Comparison of ENCODE assay signal across 1 cellular context in the genomic region with DNA sequence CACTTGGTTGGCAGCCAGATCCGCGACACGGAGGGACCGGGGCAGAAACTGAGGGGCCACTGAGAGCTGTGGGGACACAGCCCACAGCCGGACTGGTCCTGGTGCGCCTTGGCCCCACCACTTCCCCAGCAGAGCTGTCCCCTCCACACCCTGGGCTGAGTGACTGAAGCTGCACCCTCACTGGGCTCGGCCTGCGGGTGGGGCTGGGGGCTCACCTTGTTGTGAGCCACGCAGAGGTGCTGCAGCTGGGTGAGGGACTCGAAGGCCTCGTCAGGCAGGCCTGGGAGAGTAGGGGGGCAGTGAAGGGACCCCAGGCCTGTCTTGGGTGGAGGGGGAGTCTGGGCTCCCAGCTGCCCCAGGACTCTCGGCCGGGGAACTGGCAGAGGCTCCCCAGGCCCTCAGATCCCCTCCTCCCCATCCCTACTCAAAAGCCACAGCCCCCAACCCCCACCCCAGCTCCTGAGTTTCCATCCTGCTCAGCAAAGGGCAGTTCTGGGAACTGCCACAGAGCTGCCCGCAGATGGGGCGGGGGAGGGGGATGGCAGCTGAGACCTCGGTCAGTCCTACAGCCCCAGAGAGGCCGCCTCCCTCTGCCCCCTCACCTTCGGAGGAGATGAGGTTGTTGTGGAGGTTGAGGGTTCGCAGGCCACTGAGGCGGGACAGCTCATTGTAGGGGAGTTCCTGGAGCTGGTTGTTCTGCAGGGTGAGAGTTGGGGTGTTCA.
TF ChIP-seq lines count a peak whose summit lies in the region.

No MANE protein-coding gene starts in this region.

TF ChIP-seq in K562, 482 proteins besides CTCF, POLR2A, EP300 and RAD21 (continued from another document):
- TF ChIP-seq ZNF766 (CRISPR knock-in tag; conservative IDR thresholded peaks at IDR 0.05), result no peak
- TF ChIP-seq KDM4B (IDR thresholded peaks at IDR 0.05; ENCODE audit: borderline replicate concordance in 2 of 2, low read depth in 1 of 2), result no peak
- 0 out of 2 replicates have a peak, but pooled peaks have one; percentile 24 for TF ChIP-seq GABPB1 (CRISPR knock-in tag; IDR thresholded peaks at IDR 0.05)
- no peak for TF ChIP-seq ELF1 (tag; IDR thresholded peaks at IDR 0.05)
- no peak for TF ChIP-seq RFX7 (CRISPR knock-in tag; IDR thresholded peaks at IDR 0.05)
- no peak for TF ChIP-seq ZBTB1 (CRISPR knock-in tag; IDR thresholded peaks at IDR 0.05; ENCODE audit: borderline replicate concordance, low read depth)
- TF ChIP-seq MED1 (CRISPR knock-in tag; IDR thresholded peaks at IDR 0.05; ENCODE audit: borderline replicate concordance), result no peak
- TF ChIP-seq, protein P1, sequence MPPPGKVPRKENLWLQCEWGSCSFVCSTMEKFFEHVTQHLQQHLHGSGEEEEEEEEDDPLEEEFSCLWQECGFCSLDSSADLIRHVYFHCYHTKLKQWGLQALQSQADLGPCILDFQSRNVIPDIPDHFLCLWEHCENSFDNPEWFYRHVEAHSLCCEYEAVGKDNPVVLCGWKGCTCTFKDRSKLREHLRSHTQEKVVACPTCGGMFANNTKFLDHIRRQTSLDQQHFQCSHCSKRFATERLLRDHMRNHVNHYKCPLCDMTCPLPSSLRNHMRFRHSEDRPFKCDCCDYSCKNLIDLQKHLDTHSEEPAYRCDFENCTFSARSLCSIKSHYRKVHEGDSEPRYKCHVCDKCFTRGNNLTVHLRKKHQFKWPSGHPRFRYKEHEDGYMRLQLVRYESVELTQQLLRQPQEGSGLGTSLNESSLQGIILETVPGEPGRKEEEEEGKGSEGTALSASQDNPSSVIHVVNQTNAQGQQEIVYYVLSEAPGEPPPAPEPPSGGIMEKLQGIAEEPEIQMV (tag; conservative IDR thresholded peaks at IDR 0.05; ENCODE audit: low read depth), result no peak
- TF ChIP-seq, protein P2, sequence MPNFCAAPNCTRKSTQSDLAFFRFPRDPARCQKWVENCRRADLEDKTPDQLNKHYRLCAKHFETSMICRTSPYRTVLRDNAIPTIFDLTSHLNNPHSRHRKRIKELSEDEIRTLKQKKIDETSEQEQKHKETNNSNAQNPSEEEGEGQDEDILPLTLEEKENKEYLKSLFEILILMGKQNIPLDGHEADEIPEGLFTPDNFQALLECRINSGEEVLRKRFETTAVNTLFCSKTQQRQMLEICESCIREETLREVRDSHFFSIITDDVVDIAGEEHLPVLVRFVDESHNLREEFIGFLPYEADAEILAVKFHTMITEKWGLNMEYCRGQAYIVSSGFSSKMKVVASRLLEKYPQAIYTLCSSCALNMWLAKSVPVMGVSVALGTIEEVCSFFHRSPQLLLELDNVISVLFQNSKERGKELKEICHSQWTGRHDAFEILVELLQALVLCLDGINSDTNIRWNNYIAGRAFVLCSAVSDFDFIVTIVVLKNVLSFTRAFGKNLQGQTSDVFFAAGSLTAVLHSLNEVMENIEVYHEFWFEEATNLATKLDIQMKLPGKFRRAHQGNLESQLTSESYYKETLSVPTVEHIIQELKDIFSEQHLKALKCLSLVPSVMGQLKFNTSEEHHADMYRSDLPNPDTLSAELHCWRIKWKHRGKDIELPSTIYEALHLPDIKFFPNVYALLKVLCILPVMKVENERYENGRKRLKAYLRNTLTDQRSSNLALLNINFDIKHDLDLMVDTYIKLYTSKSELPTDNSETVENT (CRISPR knock-in tag; IDR thresholded peaks at IDR 0.05), result no peak
- TF ChIP-seq NFYB (IDR thresholded peaks at IDR 0.05; ENCODE audit: extremely low read depth, insufficient read length), result no peak
- TF ChIP-seq HMG20B (CRISPR knock-in tag; IDR thresholded peaks at IDR 0.05), result no peak
- TF ChIP-seq BRD9 (IDR thresholded peaks at IDR 0.05; ENCODE audit: low read depth, partially characterized antibody), result no peak
- no peak for TF ChIP-seq HNRNPUL1 (IDR thresholded peaks at IDR 0.05; ENCODE audit: low read length)
- no peak for TF ChIP-seq SNIP1 (IDR thresholded peaks at IDR 0.05; ENCODE audit: low read depth)
- peak in 1 of 2 experiments; percentile 90; a peak in 2 of 4 replicates for TF ChIP-seq KDM1A (IDR thresholded peaks at IDR 0.05)
- TF ChIP-seq MAZ (CRISPR knock-in tag; conservative IDR thresholded peaks at IDR 0.05 in 1 of 2, IDR thresholded peaks at IDR 0.05 in 1 of 2), result peak in 1 of 2 experiments; percentile 28; a peak in 1 of 4 replicates
- TF ChIP-seq, protein P3, sequence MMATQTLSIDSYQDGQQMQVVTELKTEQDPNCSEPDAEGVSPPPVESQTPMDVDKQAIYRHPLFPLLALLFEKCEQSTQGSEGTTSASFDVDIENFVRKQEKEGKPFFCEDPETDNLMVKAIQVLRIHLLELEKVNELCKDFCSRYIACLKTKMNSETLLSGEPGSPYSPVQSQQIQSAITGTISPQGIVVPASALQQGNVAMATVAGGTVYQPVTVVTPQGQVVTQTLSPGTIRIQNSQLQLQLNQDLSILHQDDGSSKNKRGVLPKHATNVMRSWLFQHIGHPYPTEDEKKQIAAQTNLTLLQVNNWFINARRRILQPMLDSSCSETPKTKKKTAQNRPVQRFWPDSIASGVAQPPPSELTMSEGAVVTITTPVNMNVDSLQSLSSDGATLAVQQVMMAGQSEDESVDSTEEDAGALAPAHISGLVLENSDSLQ (IDR thresholded peaks at IDR 0.05), result no peak
- TF ChIP-seq, protein P4, sequence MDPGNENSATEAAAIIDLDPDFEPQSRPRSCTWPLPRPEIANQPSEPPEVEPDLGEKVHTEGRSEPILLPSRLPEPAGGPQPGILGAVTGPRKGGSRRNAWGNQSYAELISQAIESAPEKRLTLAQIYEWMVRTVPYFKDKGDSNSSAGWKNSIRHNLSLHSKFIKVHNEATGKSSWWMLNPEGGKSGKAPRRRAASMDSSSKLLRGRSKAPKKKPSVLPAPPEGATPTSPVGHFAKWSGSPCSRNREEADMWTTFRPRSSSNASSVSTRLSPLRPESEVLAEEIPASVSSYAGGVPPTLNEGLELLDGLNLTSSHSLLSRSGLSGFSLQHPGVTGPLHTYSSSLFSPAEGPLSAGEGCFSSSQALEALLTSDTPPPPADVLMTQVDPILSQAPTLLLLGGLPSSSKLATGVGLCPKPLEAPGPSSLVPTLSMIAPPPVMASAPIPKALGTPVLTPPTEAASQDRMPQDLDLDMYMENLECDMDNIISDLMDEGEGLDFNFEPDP (CRISPR knock-in tag; IDR thresholded peaks at IDR 0.05), result no peak
- TF ChIP-seq ZNF41 (CRISPR knock-in tag; conservative IDR thresholded peaks at IDR 0.05), result no peak
- TF ChIP-seq, protein P5, sequence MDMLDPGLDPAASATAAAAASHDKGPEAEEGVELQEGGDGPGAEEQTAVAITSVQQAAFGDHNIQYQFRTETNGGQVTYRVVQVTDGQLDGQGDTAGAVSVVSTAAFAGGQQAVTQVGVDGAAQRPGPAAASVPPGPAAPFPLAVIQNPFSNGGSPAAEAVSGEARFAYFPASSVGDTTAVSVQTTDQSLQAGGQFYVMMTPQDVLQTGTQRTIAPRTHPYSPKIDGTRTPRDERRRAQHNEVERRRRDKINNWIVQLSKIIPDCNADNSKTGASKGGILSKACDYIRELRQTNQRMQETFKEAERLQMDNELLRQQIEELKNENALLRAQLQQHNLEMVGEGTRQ (CRISPR knock-in tag; IDR thresholded peaks at IDR 0.05), result no peak
- no peak for TF ChIP-seq SNRNP70 (optimal IDR thresholded peaks at IDR 0.05; ENCODE audit: low read depth, low read length)
- TF ChIP-seq NFE2L1 (tag; IDR thresholded peaks at IDR 0.05; ENCODE audit: borderline replicate concordance, low read depth), result no peak
